Comparison of ENCODE assay signal across 9 cellular contexts in genomic region chr2:125471963-125472362, GRCh38.
DNase-seq lines count a peak whose midpoint lies in the region; ATAC-seq and TF ChIP-seq lines count a peak whose summit lies in the region.
"Had no signal": no experiment of that assay in that cellular context is flagged by ENCODE, and none has a peak within 500 bp of the region (broad histone marks: within the 10 kb centered on the region; RNA-seq: fewer than 3 reads in every experiment).

No MANE protein-coding gene starts in this region.

- 47% methylated on average over 12 of the region's 12 CpGs for WGBS in liver

- H3K27ac Mint-ChIP-seq in activated T-helper 1 cell treated with anti-CD3 and anti-CD28 coated beads, Interleukin-12 subunit alpha, Interleukin-12 subunit beta, Interleukin-2, Interleukin-4 antibody, amounts not matched to agents 30 ng/mL and 10 ng/mL and 1 ng/mL, durations not matched to agents 14 hours and 24 hours and 36 hours, result no peak overlapping the region

- DNase-seq in GM10266 (ENCODE audit: extremely low spot score) (peak; percentile 47), H7 (peak; percentile 64), RWPE2 (ENCODE audit: low spot score) (no peak), DMS79 treated with DMSO at 0.1 percent for 48 hours (lab: John Stamatoyannopoulos, UW) (no peak)
- DNase-seq in activated T-helper 1 cell treated with anti-CD3 and anti-CD28 coated beads, Interleukin-12 subunit alpha, Interleukin-12 subunit beta, Interleukin-2, Interleukin-4 antibody, amounts not matched to agents 30 ng/mL and 10 ng/mL and 1 ng/mL, durations not matched to agents 14 hours and 24 hours and 36 hours (ENCODE audit: low spot score), result no peak
- no peak for DNase-seq in activated CD4-positive, alpha-beta T cell treated with anti-CD3 and anti-CD28 coated beads for 48 hours
- no peak for DNase-seq in stimulated activated CD4-positive, alpha-beta T cell treated with anti-CD3 and anti-CD28 coated beads, Interleukin-4, amount 100 ng/mL, for 4 hours

- no peaks in the 10 kb centered on the region for H3K27me3 ChIP-seq in H7 (ENCODE audit: control insufficient read depth, insufficient read depth, low read length)
- peaks cover 4% of the 10 kb centered on the region for H3K27me3 ChIP-seq in RWPE2 (ENCODE audit: insufficient read depth, poor library complexity, severe bottlenecking)
- no peaks in the 10 kb centered on the region for H3K27me3 ChIP-seq in liver (ENCODE audit: control insufficient read depth in 4 of 4, insufficient read depth in 4 of 4, low read length in 3 of 4)

- peak; percentile 78 for ATAC-seq in RWPE2 (ENCODE audit: low read depth)

- peaks cover 22% of the 10 kb centered on the region for H3K9me3 Mint-ChIP-seq in activated T-helper 1 cell treated with anti-CD3 and anti-CD28 coated beads, Interleukin-12 subunit alpha, Interleukin-12 subunit beta, Interleukin-2, Interleukin-4 antibody, amounts not matched to agents 30 ng/mL and 10 ng/mL and 1 ng/mL, durations not matched to agents 14 hours and 24 hours and 36 hours

- TF ChIP-seq CTCF in GM10266 (IDR thresholded peaks at IDR 0.05; ENCODE audit: control insufficient read depth, insufficient read depth, low read depth, missing control alignments) (peak; percentile 51), RWPE2 (IDR thresholded peaks at IDR 0.05; ENCODE audit: poor library complexity, severe bottlenecking) (peak; percentile 74), liver (IDR thresholded peaks at IDR 0.05; ENCODE audit: low read depth, low read length, missing input control) (no peak)

- H3K36me3 ChIP-seq in H7 (replicated peaks; ENCODE audit: control insufficient read depth, insufficient read depth, low read length), result no peaks in the 10 kb centered on the region; the same call in 1 of the 2 replicates
- no peaks in the 10 kb centered on the region for H3K36me3 ChIP-seq in RWPE2 (ENCODE audit: low read depth)
- H3K36me3 ChIP-seq in liver (ENCODE audit: control insufficient read depth in 4 of 4, insufficient read depth in 3 of 4, low read depth in 1 of 4, low read length in 3 of 4), result no peaks in the 10 kb centered on the region

- no peaks in the 10 kb centered on the region for H3K9me3 ChIP-seq in RWPE2 (ENCODE audit: severe bottlenecking)
- no peaks in the 10 kb centered on the region for H3K9me3 ChIP-seq in liver (ENCODE audit: control insufficient read depth in 4 of 4, low read length in 3 of 4)

- no peaks in the 10 kb centered on the region for H3K4me1 ChIP-seq in RWPE2 (ENCODE audit: insufficient read depth, poor library complexity, severe bottlenecking)
- H3K4me1 ChIP-seq in liver (ENCODE audit: control insufficient read depth in 4 of 4, insufficient read depth in 4 of 4, low read length in 3 of 4), result no peaks in the 10 kb centered on the region

- H3K9ac ChIP-seq in liver (ENCODE audit: low read depth in 1 of 2, low read length in 2 of 2), result no peak overlapping the region

- H3K27ac ChIP-seq in RWPE2 (ENCODE audit: poor library complexity, severe bottlenecking) (no peak overlapping the region), liver (ENCODE audit: low read depth in 1 of 2, low read length in 2 of 2) (no peak overlapping the region)

- no peaks in the 10 kb centered on the region for H3K36me3 Mint-ChIP-seq in activated T-helper 1 cell treated with anti-CD3 and anti-CD28 coated beads, Interleukin-12 subunit alpha, Interleukin-12 subunit beta, Interleukin-2, Interleukin-4 antibody, amounts not matched to agents 30 ng/mL and 10 ng/mL and 1 ng/mL, durations not matched to agents 14 hours and 24 hours and 36 hours (ENCODE audit: low read depth)

- no peak overlapping the region for H3K4me3 Mint-ChIP-seq in activated T-helper 1 cell treated with anti-CD3 and anti-CD28 coated beads, Interleukin-12 subunit alpha, Interleukin-12 subunit beta, Interleukin-2, Interleukin-4 antibody, amounts not matched to agents 30 ng/mL and 10 ng/mL and 1 ng/mL, durations not matched to agents 14 hours and 24 hours and 36 hours
- H3K4me3 Mint-ChIP-seq: central memory CD8-positive, alpha-beta T cell had no signal

- H3K4me3 ChIP-seq in H7 (ENCODE audit: insufficient read depth, low read depth, low read length) (no peak overlapping the region), RWPE2 (ENCODE audit: severe bottlenecking) (no peak overlapping the region), liver (ENCODE audit: low read depth in 1 of 3, low read length in 3 of 3) (no peak overlapping the region)

- peak; percentile 40 to 61 for TF ChIP-seq RAD21 in liver (IDR thresholded peaks at IDR 0.05)

- H3K4me1 Mint-ChIP-seq in activated T-helper 1 cell treated with anti-CD3 and anti-CD28 coated beads, Interleukin-12 subunit alpha, Interleukin-12 subunit beta, Interleukin-2, Interleukin-4 antibody, amounts not matched to agents 30 ng/mL and 10 ng/mL and 1 ng/mL, durations not matched to agents 14 hours and 24 hours and 36 hours (ENCODE audit: low read depth), result no peaks in the 10 kb centered on the region
- H3K4me1 Mint-ChIP-seq: central memory CD8-positive, alpha-beta T cell had no signal

- no peaks in the 10 kb centered on the region for H3K27me3 Mint-ChIP-seq in activated T-helper 1 cell treated with anti-CD3 and anti-CD28 coated beads, Interleukin-12 subunit alpha, Interleukin-12 subunit beta, Interleukin-2, Interleukin-4 antibody, amounts not matched to agents 30 ng/mL and 10 ng/mL and 1 ng/mL, durations not matched to agents 14 hours and 24 hours and 36 hours (ENCODE audit: insufficient read depth)
- H3K27me3 Mint-ChIP-seq: central memory CD8-positive, alpha-beta T cell had no signal

- intact Hi-C loops in activated T-helper 1 cell treated with anti-CD3 and anti-CD28 coated beads, Interleukin-12 subunit alpha, Interleukin-12 subunit beta, Interleukin-2, Interleukin-4 antibody, amounts not matched to agents 30 ng/mL and 10 ng/mL and 1 ng/mL, durations not matched to agents 14 hours and 24 hours and 36 hours (cut with micrococcal nuclease), result no loop called here

TF ChIP-seq in liver, 16 proteins besides CTCF, POLR2A, EP300 and RAD21:
- TF ChIP-seq SP1 (IDR thresholded peaks at IDR 0.05), result no peak
- TF ChIP-seq GABPA (IDR thresholded peaks at IDR 0.05 in 1 of 2, conservative IDR thresholded peaks at IDR 0.05 in 1 of 2), result no peak
- no peak for TF ChIP-seq REST (IDR thresholded peaks at IDR 0.05)
- TF ChIP-seq, protein P1, sequence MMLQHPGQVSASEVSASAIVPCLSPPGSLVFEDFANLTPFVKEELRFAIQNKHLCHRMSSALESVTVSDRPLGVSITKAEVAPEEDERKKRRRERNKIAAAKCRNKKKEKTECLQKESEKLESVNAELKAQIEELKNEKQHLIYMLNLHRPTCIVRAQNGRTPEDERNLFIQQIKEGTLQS (IDR thresholded peaks at IDR 0.05), result no peak
- TF ChIP-seq TAF1 (conservative IDR thresholded peaks at IDR 0.05), result no peak
- TF ChIP-seq JUND (IDR thresholded peaks at IDR 0.05), result no peak
- TF ChIP-seq FOXA2 (IDR thresholded peaks at IDR 0.05), result no peak
- TF ChIP-seq FOXA1 (IDR thresholded peaks at IDR 0.05), result no peak
- TF ChIP-seq HNF4G (IDR thresholded peaks at IDR 0.05), result no peak
- no peak for TF ChIP-seq EGR1 (IDR thresholded peaks at IDR 0.05; ENCODE audit: low read depth in 2 of 2)

Comparison
In these comparisons a context has a peak if more than half of its experiments do, and no peak if none do; other contexts are left out.
1. DNase-seq: peak in GM10266 (single experiment) and H7 (single experiment); none in RWPE2 (single experiment), activated T-helper 1 cell treated with anti-CD3 and anti-CD28 coated beads, Interleukin-12 subunit alpha, Interleukin-12 subunit beta, Interleukin-2, Interleukin-4 antibody, amounts not matched to agents 30 ng/mL and 10 ng/mL and 1 ng/mL, durations not matched to agents 14 hours and 24 hours and 36 hours (single experiment), DMS79 treated with DMSO at 0.1 percent for 48 hours (single experiment), activated CD4-positive, alpha-beta T cell treated with anti-CD3 and anti-CD28 coated beads for 48 hours (single experiment) and stimulated activated CD4-positive, alpha-beta T cell treated with anti-CD3 and anti-CD28 coated beads, Interleukin-4, amount 100 ng/mL, for 4 hours (0 of 2).